ENCODE assay signal across 17 cellular contexts in the genomic region with DNA sequence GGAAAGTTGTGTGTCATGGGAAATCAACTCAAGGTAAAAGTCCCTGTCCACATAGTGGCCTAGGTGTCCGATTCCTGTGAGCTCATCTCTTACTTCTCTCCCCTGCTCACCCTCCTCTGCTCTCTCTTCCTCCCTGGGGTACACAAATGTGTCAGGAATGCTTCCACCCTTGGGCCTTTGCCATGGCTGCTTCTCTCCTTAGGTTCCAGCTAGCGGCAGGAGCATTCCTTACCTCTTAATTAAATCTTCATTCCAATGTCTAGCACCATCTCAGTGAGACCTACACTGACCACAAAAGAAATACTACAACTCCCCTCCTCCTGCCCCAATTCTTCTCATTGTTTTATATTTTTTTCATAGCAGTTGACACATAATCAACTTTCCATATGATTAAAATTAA.
DNase-seq lines count a peak whose midpoint lies in the region; TF ChIP-seq lines count a peak whose summit lies in the region.
"Had no signal": no experiment of that assay in that cellular context is flagged by ENCODE, and none has a peak within 500 bp of the region (broad histone marks: within the 10 kb centered on the region; RNA-seq: fewer than 3 reads in every experiment).

No MANE protein-coding gene starts in this region.

- no CpG with 5 or more reads among the region's 2 CpGs for WGBS in mesendoderm (ENCODE audit: extremely low coverage, insufficient coverage, low lambda C conversion rate)

- H2BK5ac ChIP-seq in mesendoderm (ENCODE audit: low read length) = no peak overlapping the region

- no peak overlapping the region for H3K18ac ChIP-seq in mesendoderm (ENCODE audit: low read length)

- no peak overlapping the region for H3K4me3 ChIP-seq in cardiac fibroblast (replicated peaks in 1 of 2; ENCODE audit: low read depth in 2 of 2, low read length in 2 of 2)
- no peak overlapping the region for H3K4me3 ChIP-seq in mesendoderm (ENCODE audit: low read length)
- H3K4me3 ChIP-seq: skin epidermis, suprapubic skin had no signal

- no peaks in the 10 kb centered on the region for H3K79me1 ChIP-seq in mesendoderm (ENCODE audit: low read length)

- peaks cover 3% of the 10 kb centered on the region for H3K4me1 ChIP-seq in mesendoderm (ENCODE audit: control insufficient read depth, low read depth, low read length)
- H3K4me1 ChIP-seq: suprapubic skin had no signal

- H3K23ac ChIP-seq in mesendoderm (ENCODE audit: low read length) = no peak overlapping the region

- TF ChIP-seq CTCF in cardiac fibroblast (IDR thresholded peaks at IDR 0.05; ENCODE audit: low read depth, low read length) = no peak

- no peak overlapping the region for H3K56ac ChIP-seq in mesendoderm (ENCODE audit: low read length)

- no peak overlapping the region for H3K9ac ChIP-seq in mesendoderm (ENCODE audit: low read length)

- H3K79me2 ChIP-seq in mesendoderm (ENCODE audit: control insufficient read depth, insufficient read depth, low read length) = no peaks in the 10 kb centered on the region

- H3K27me3 ChIP-seq in mesendoderm (ENCODE audit: insufficient read depth, low read length, poor library complexity) = no peaks in the 10 kb centered on the region
- H3K27me3 ChIP-seq: suprapubic skin had no signal

- no peak overlapping the region for H3K27ac ChIP-seq in mesendoderm (ENCODE audit: low read depth, low read length)
- H3K27ac ChIP-seq: skin epidermis, suprapubic skin had no signal

- H4K8ac ChIP-seq in mesendoderm (ENCODE audit: low read depth, low read length) = no peak overlapping the region

- H4K5ac ChIP-seq in mesendoderm (ENCODE audit: low read length) = no peak overlapping the region

- no peak overlapping the region for H3K4ac ChIP-seq in mesendoderm (ENCODE audit: low read depth, low read length)

- H2BK15ac ChIP-seq in mesendoderm (replicated peaks; ENCODE audit: low read depth) = no peak overlapping the region

- H3K4me2 ChIP-seq in mesendoderm (ENCODE audit: low read length) = no peak overlapping the region

- no peaks in the 10 kb centered on the region for H3K36me3 ChIP-seq in mesendoderm (ENCODE audit: control insufficient read depth, insufficient read depth, low read length)
- H3K36me3 ChIP-seq: suprapubic skin had no signal

- H2BK120ac ChIP-seq in mesendoderm (ENCODE audit: low read depth, low read length) = no peak overlapping the region

- DNase-seq in Daoy (ENCODE audit: low read depth) (peak; percentile 5), LHCN-M2 (ENCODE audit: low read depth) (peak; percentile 10), cardiac fibroblast (ENCODE audit: low read depth in 2 of 2) (peak; percentile 3 to 9), mesendoderm (peak; percentile 73), GOT3 (lab: John Stamatoyannopoulos, UW) (no peak), SW480 (ENCODE audit: low spot score) (no peak), NCI-H1694 (lab: John Stamatoyannopoulos, UW) (no peak), inferior parietal cortex (ENCODE audit: extremely low spot score) (no peak)
- DNase-seq: AML-193; COR-L47; effector memory CD4-positive, alpha-beta T cell; KG1; NCI-H1105 treated with DMSO at 0.1 percent for 48 hours; NCI-H2171; NCI-H82 had no signal

- H2AK5ac ChIP-seq in mesendoderm (ENCODE audit: low read length) = no peak overlapping the region

Comparison
In these comparisons a context has a peak if more than half of its experiments do, and no peak if none do; other contexts are left out.
1. DNase-seq: peak in Daoy (single experiment), LHCN-M2 (single experiment), cardiac fibroblast (2 of 2) and mesendoderm (single experiment); none in GOT3 (single experiment), SW480 (single experiment), NCI-H1694 (single experiment) and inferior parietal cortex (single experiment).